ENCODE assay signal across 20 cellular contexts in genomic region chr9:37892063-37892462, GRCh38. TPM values are rescaled to one million over a fixed set of nuclear protein-coding genes. Genes with fewer than 3 reads are reported as not detected.
DNase-seq lines count a peak whose midpoint lies in the region; ATAC-seq and TF ChIP-seq lines count a peak whose summit lies in the region.
"Had no signal": no experiment of that assay in that cellular context is flagged by ENCODE, and none has a peak within 500 bp of the region (broad histone marks: within the 10 kb centered on the region; RNA-seq: fewer than 3 reads in every experiment).

No MANE protein-coding gene starts in this region.

- H3K4me1 Mint-ChIP-seq in activated T-cell treated with anti-CD3 and anti-CD28 coated beads, Interleukin-2, amount 50 U/mL, for 72 hours (ENCODE audit: low read depth), result no peaks in the 10 kb centered on the region
- H3K4me1 Mint-ChIP-seq in activated T-cell treated with anti-CD3 and anti-CD28 coated beads, Interleukin-2, amount 50 U/mL, for 24 hours (ENCODE audit: low read depth), result no peaks in the 10 kb centered on the region
- peaks cover 16% of the 10 kb centered on the region for H3K4me1 Mint-ChIP-seq in central memory CD8-positive, alpha-beta T cell
- H3K4me1 Mint-ChIP-seq: B cell had no signal

- peak overlapping the region; percentile 70 for H3K27ac Mint-ChIP-seq in activated T-cell treated with anti-CD3 and anti-CD28 coated beads, Interleukin-2, amount 50 U/mL, for 72 hours
- H3K27ac Mint-ChIP-seq in activated T-cell treated with anti-CD3 and anti-CD28 coated beads, Interleukin-2, amount 50 U/mL, for 24 hours, result no peak overlapping the region
- H3K27ac Mint-ChIP-seq in central memory CD8-positive, alpha-beta T cell (ENCODE audit: low read depth), result peak overlapping the region; percentile 16
- H3K27ac Mint-ChIP-seq: B cell; CD4-positive, alpha-beta T cell; CD8-positive, alpha-beta T cell had no signal

- no peak overlapping the region for H3K14ac ChIP-seq in mesenchymal stem cell (ENCODE audit: low read length in 2 of 2)

- no peak for DNase-seq in activated T-cell treated with anti-CD3 and anti-CD28 coated beads, Interleukin-2, amount 50 U/mL, for 72 hours
- no peak for DNase-seq in activated T-cell treated with anti-CD3 and anti-CD28 coated beads, Interleukin-2, amount 50 U/mL, for 24 hours
- DNase-seq in HEK293T (ENCODE audit: extremely low spot score), result no peak
- DNase-seq in central memory CD8-positive, alpha-beta T cell (ENCODE audit: low spot score in 2 of 2), result no peak
- no peak for DNase-seq in mesenchymal stem cell
- DNase-seq: AML-193; Caco-2; Calu3; CD4-positive, alpha-beta T cell; CD8-positive, alpha-beta T cell; DMS79 treated with DMSO at 0.1 percent for 48 hours; GF-D8 had no signal

- H3K27me3 Mint-ChIP-seq in activated T-cell treated with anti-CD3 and anti-CD28 coated beads, Interleukin-2, amount 50 U/mL, for 72 hours (ENCODE audit: low read depth), result no peaks in the 10 kb centered on the region
- H3K27me3 Mint-ChIP-seq in activated T-cell treated with anti-CD3 and anti-CD28 coated beads, Interleukin-2, amount 50 U/mL, for 24 hours, result no peaks in the 10 kb centered on the region
- no peaks in the 10 kb centered on the region for H3K27me3 Mint-ChIP-seq in central memory CD8-positive, alpha-beta T cell
- H3K27me3 Mint-ChIP-seq: B cell; CD4-positive, alpha-beta T cell had no signal

- H2BK12ac ChIP-seq in mesenchymal stem cell (ENCODE audit: low read length in 2 of 2), result no peak overlapping the region

- H2AK5ac ChIP-seq in mesenchymal stem cell (ENCODE audit: low read length, severe bottlenecking), result no peak overlapping the region

- no peak overlapping the region for H3K27ac ChIP-seq in mesenchymal stem cell (ENCODE audit: low read length, poor library complexity, severe bottlenecking)
- H3K27ac ChIP-seq: 22Rv1; A549; BLaER1 treated with 17β-estradiol and CSF1 and Interleukin-3, amounts not matched to agents 10 nM and 100 nM; C4-2B had no signal

- H3K27me3 ChIP-seq in mesenchymal stem cell (ENCODE audit: control insufficient read depth in 1 of 2, insufficient read depth in 1 of 2, low read length in 2 of 2), result no peaks in the 10 kb centered on the region
- H3K27me3 ChIP-seq: BLaER1 treated with 17β-estradiol and CSF1 and Interleukin-3, amounts not matched to agents 10 nM and 100 nM had no signal

- peak overlapping the region; percentile 37 for H4K8ac ChIP-seq in mesenchymal stem cell (ENCODE audit: low read length)

- no peak overlapping the region for H3K9ac ChIP-seq in mesenchymal stem cell (ENCODE audit: low read length)
- H3K9ac ChIP-seq: BLaER1 treated with 17β-estradiol and CSF1 and Interleukin-3, amounts not matched to agents 10 nM and 100 nM had no signal

- no peak overlapping the region for H3K4me2 ChIP-seq in mesenchymal stem cell (ENCODE audit: low read length, poor library complexity, severe bottlenecking)
- H3K4me2 ChIP-seq: A549; BLaER1 treated with 17β-estradiol and CSF1 and Interleukin-3, amounts not matched to agents 10 nM and 100 nM had no signal

- no peak overlapping the region for H2BK15ac ChIP-seq in mesenchymal stem cell (ENCODE audit: low read depth, poor library complexity, severe bottlenecking)

- no peak overlapping the region for H3K4ac ChIP-seq in mesenchymal stem cell (ENCODE audit: low read depth in 1 of 2, low read length in 2 of 2)

- H3K9me3 ChIP-seq in mesenchymal stem cell (ENCODE audit: control insufficient read depth, low read length), result no peaks in the 10 kb centered on the region
- H3K9me3 ChIP-seq: A549, Caco-2 had no signal

- no peaks in the 10 kb centered on the region for H3K9me3 Mint-ChIP-seq in activated T-cell treated with anti-CD3 and anti-CD28 coated beads, Interleukin-2, amount 50 U/mL, for 72 hours
- H3K9me3 Mint-ChIP-seq in activated T-cell treated with anti-CD3 and anti-CD28 coated beads, Interleukin-2, amount 50 U/mL, for 24 hours, result no peaks in the 10 kb centered on the region
- no peaks in the 10 kb centered on the region for H3K9me3 Mint-ChIP-seq in central memory CD8-positive, alpha-beta T cell
- H3K9me3 Mint-ChIP-seq: CD4-positive, alpha-beta T cell; CD8-positive, alpha-beta T cell had no signal

- H2BK120ac ChIP-seq in mesenchymal stem cell (ENCODE audit: low read depth, low read length), result no peak overlapping the region

- no peak overlapping the region for H2BK5ac ChIP-seq in mesenchymal stem cell (ENCODE audit: low read depth, low read length, poor library complexity, severe bottlenecking)

- 86% methylated on average over 7 of the region's 8 CpGs for WGBS in mesenchymal stem cell

- H3K4me3 Mint-ChIP-seq in activated T-cell treated with anti-CD3 and anti-CD28 coated beads, Interleukin-2, amount 50 U/mL, for 72 hours, result no peak overlapping the region
- H3K4me3 Mint-ChIP-seq in activated T-cell treated with anti-CD3 and anti-CD28 coated beads, Interleukin-2, amount 50 U/mL, for 24 hours, result no peak overlapping the region
- no peak overlapping the region for H3K4me3 Mint-ChIP-seq in central memory CD8-positive, alpha-beta T cell
- H3K4me3 Mint-ChIP-seq: B cell; CD4-positive, alpha-beta T cell; CD8-positive, alpha-beta T cell had no signal

- H4K91ac ChIP-seq in mesenchymal stem cell (ENCODE audit: low read length), result no peak overlapping the region

- H3K18ac ChIP-seq in mesenchymal stem cell (ENCODE audit: low read depth in 1 of 2, low read length in 2 of 2), result no peak overlapping the region

- POLR2A ChIA-PET in HEK293T (lab: Yijun Ruan, JAX), result no interaction called here

- H3K36me3 Mint-ChIP-seq in activated T-cell treated with anti-CD3 and anti-CD28 coated beads, Interleukin-2, amount 50 U/mL, for 72 hours (ENCODE audit: insufficient read depth in 2 of 2), result peaks cover 4 to 21% of the 10 kb centered on the region in 2 donors
- H3K36me3 Mint-ChIP-seq in activated T-cell treated with anti-CD3 and anti-CD28 coated beads, Interleukin-2, amount 50 U/mL, for 24 hours (ENCODE audit: low read depth), result peaks cover 87% of the 10 kb centered on the region
- peaks cover 46% of the 10 kb centered on the region for H3K36me3 Mint-ChIP-seq in central memory CD8-positive, alpha-beta T cell (ENCODE audit: insufficient read depth)

- peaks cover 28 to 77% of the 10 kb centered on the region in 2 experiments for H3K36me3 ChIP-seq in mesenchymal stem cell (ENCODE audit: control insufficient read depth in 1 of 2, insufficient read depth in 2 of 2, low read depth in 1 of 2, low read length in 2 of 2)

- no peaks in the 10 kb centered on the region for H3K4me1 ChIP-seq in mesenchymal stem cell (ENCODE audit: control insufficient read depth, insufficient read depth, low read depth, low read length)
- H3K4me1 ChIP-seq: A549, Caco-2 had no signal

- no peak overlapping the region for H3K4me3 ChIP-seq in mesenchymal stem cell (ENCODE audit: insufficient read depth in 1 of 2, low read depth in 1 of 2, low read length in 2 of 2)
- H3K4me3 ChIP-seq: A549; BLaER1 treated with 17β-estradiol and CSF1 and Interleukin-3, amounts not matched to agents 10 nM and 100 nM had no signal

- H2AFZ ChIP-seq in mesenchymal stem cell (ENCODE audit: low read depth, low read length), result no peak overlapping the region

- CTCF ChIA-PET in HEK293T (lab: Yijun Ruan, JAX), result no interaction called here

- peaks cover 27% of the 10 kb centered on the region for H3K79me1 ChIP-seq in mesenchymal stem cell (replicated peaks; ENCODE audit: low read length, poor library complexity, severe bottlenecking)

- ATAC-seq in activated T-cell treated with anti-CD3 and anti-CD28 coated beads, Interleukin-2, amount 50 U/mL, for 72 hours (replicated peaks in 1 of 2), result no peak
- no peak for ATAC-seq in central memory CD8-positive, alpha-beta T cell (replicated peaks; ENCODE audit: extremely low read depth, poor library complexity, severe bottlenecking)
- no peak for ATAC-seq in HG03432 (IDR thresholded peaks at IDR 0.05; ENCODE audit: unreplicated experiment)
- ATAC-seq in SK-N-SH treated with all-trans-retinoic acid at 6 μM for 48 hours, result no peak
- ATAC-seq in HG02884 (IDR thresholded peaks at IDR 0.05; ENCODE audit: unreplicated experiment), result no peak
- ATAC-seq: A549; CD8-positive, alpha-beta T cell had no signal

- H3K23ac ChIP-seq in mesenchymal stem cell (ENCODE audit: low read length in 2 of 2), result no peak overlapping the region

TF ChIP-seq in HEK293T, 16 proteins besides CTCF, POLR2A, EP300 and RAD21:
- TF ChIP-seq ARNT (IDR thresholded peaks at IDR 0.05) (no peak), PKNOX1 (IDR thresholded peaks at IDR 0.05) (peak; percentile 43; the same call in 1 of the 2 replicates)

TF ChIP-seq in SK-N-SH treated with all-trans-retinoic acid at 6 μM for 48 hours, 23 proteins besides CTCF, POLR2A, EP300 and RAD21 (continues in another document):
- TF ChIP-seq TOX (CRISPR knock-in tag; IDR thresholded peaks at IDR 0.05; ENCODE audit: borderline replicate concordance) (no peak), ZNF70 (CRISPR knock-in tag; IDR thresholded peaks at IDR 0.05) (no peak), ZC3H10 (CRISPR knock-in tag; IDR thresholded peaks at IDR 0.05) (no peak), ZNF565 (CRISPR knock-in tag; conservative IDR thresholded peaks at IDR 0.05; ENCODE audit: low read depth) (no peak), PATZ1 (CRISPR knock-in tag; IDR thresholded peaks at IDR 0.05; ENCODE audit: borderline replicate concordance) (no peak)

RNA-seq across cellular contexts. Expression of gene SLC25A51, which starts 11.9 kb away (rescaled TPM):
- total RNA-seq in activated T-cell treated with anti-CD3 and anti-CD28 coated beads, Interleukin-2, amount 50 U/mL, for 72 hours, result 10 to 100 TPM; 30.3 to 32.4 TPM
- 25.1 TPM for polyA plus RNA-seq in mesenchymal stem cell (2013, experiment 1 of 2)
- polyA plus RNA-seq in mesenchymal stem cell (2013, experiment 2 of 2), result 24.0 TPM
